ENCODE assay signal across 21 cellular contexts in the genomic region with DNA sequence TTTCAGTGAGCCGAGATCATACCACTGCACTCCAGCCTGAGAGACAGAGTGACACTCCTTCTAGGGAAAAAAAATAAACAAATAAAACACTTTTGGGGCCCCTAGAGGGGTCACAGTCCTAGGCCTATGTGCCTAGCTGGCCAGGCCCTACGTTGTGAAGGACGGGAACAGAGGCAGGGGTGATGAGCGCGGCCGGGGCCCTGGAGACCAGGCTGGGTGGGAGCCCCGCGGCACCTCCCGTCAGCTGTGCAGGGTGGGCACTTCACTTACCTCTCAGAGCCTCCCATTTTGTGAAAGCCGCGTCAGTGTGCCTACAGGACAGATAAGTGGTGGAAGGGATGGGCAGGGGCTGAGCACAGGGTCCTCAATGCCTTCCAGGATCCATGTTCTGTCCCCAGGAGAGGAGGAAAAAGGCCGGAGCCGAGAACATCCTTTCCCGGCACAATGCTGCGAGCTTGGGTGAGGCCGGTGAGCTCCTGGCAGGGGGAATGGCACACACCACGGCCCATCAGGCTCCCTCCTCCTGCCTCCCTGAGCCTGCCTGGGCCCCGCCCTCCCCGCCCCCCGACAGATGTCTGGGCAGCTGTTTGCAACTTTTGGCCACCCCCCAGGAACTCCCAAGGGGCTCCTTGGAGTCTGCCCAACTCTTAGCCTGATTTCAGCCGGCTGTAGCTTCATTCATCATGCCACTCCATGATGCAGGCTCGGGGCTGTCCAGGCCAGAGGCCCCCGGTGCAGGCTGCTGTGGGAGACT.
DNase-seq lines count a peak whose midpoint lies in the region; ATAC-seq and TF ChIP-seq lines count a peak whose summit lies in the region.
"Had no signal": no experiment of that assay in that cellular context is flagged by ENCODE, and none has a peak within 500 bp of the region (broad histone marks: within the 10 kb centered on the region; RNA-seq: fewer than 3 reads in every experiment).

No MANE protein-coding gene starts in this region.

- no peak overlapping the region for H3K27ac ChIP-seq in colonic mucosa
- H3K27ac ChIP-seq: C4-2B, esophagus squamous epithelium, GM23248, lower lobe of right lung, parathyroid adenoma, spleen, transverse colon had no signal

- H3K9me3 ChIP-seq in colonic mucosa: no peaks in the 10 kb centered on the region
- H3K9me3 ChIP-seq: lower lobe of right lung, transverse colon had no signal

- no peaks in the 10 kb centered on the region for H3K27me3 ChIP-seq in H7 (ENCODE audit: control insufficient read depth, insufficient read depth, low read length)
- no peaks in the 10 kb centered on the region for H3K27me3 ChIP-seq in colonic mucosa

- intact Hi-C loops in colonic mucosa (cut with DNase I): loop anchor here (10.0 kb wide), 1 partner anchor 626 kb away; no protein-coding TSS in a partner anchor

- H3K27me3 Mint-ChIP-seq in glutamatergic neuron (ENCODE audit: unreplicated experiment): peaks cover 2% of the 10 kb centered on the region
- peaks cover 3% of the 10 kb centered on the region for H3K27me3 Mint-ChIP-seq in activated naive CD8-positive, alpha-beta T cell treated with anti-CD3 and anti-CD28 coated beads, Interleukin-2, amount 50 U/mL, for 24 hours

- TF ChIP-seq CTCF in glutamatergic neuron (IDR thresholded peaks at IDR 0.05; ENCODE audit: partially characterized antibody, unreplicated experiment): no peak
- no peak for TF ChIP-seq CTCF in colonic mucosa (IDR thresholded peaks at IDR 0.05)

- H3K4me1 Mint-ChIP-seq in glutamatergic neuron (ENCODE audit: low read depth, unreplicated experiment): peaks cover 10% of the 10 kb centered on the region
- no peaks in the 10 kb centered on the region for H3K4me1 Mint-ChIP-seq in activated naive CD8-positive, alpha-beta T cell treated with anti-CD3 and anti-CD28 coated beads, Interleukin-2, amount 50 U/mL, for 24 hours
- H3K4me1 Mint-ChIP-seq: stimulated activated effector memory CD8-positive, alpha-beta T cell treated with anti-CD3 and anti-CD28 coated beads, Interleukin-12 subunit alpha, Interleukin-12 subunit beta, amount 100 ng/mL, for 72 hours had no signal

- H3K9me3 Mint-ChIP-seq in glutamatergic neuron (ENCODE audit: unreplicated experiment): peaks cover 4% of the 10 kb centered on the region
- H3K9me3 Mint-ChIP-seq in activated naive CD8-positive, alpha-beta T cell treated with anti-CD3 and anti-CD28 coated beads, Interleukin-2, amount 50 U/mL, for 24 hours: no peaks in the 10 kb centered on the region
- H3K9me3 Mint-ChIP-seq: stimulated activated effector memory CD8-positive, alpha-beta T cell treated with anti-CD3 and anti-CD28 coated beads, Interleukin-12 subunit alpha, Interleukin-12 subunit beta, amount 100 ng/mL, for 72 hours had no signal

- H3K36me3 ChIP-seq in H7 (replicated peaks; ENCODE audit: control insufficient read depth, insufficient read depth, low read length) (no peaks in the 10 kb centered on the region), colonic mucosa (no peaks in the 10 kb centered on the region)
- H3K36me3 ChIP-seq: esophagus squamous epithelium, lower lobe of right lung, spleen, transverse colon had no signal

- H3K9ac ChIP-seq in colonic mucosa (ENCODE audit: low read depth in 2 of 2, low read length in 2 of 2): no peak overlapping the region
- H3K9ac ChIP-seq: GM23248, parathyroid adenoma had no signal

- no peaks in the 10 kb centered on the region for H3K36me3 Mint-ChIP-seq in glutamatergic neuron (ENCODE audit: unreplicated experiment)
- H3K36me3 Mint-ChIP-seq in activated naive CD8-positive, alpha-beta T cell treated with anti-CD3 and anti-CD28 coated beads, Interleukin-2, amount 50 U/mL, for 24 hours (ENCODE audit: low read depth): no peaks in the 10 kb centered on the region
- H3K36me3 Mint-ChIP-seq: brain; stimulated activated effector memory CD8-positive, alpha-beta T cell treated with anti-CD3 and anti-CD28 coated beads, Interleukin-12 subunit alpha, Interleukin-12 subunit beta, amount 100 ng/mL, for 72 hours had no signal

- no peak overlapping the region for H3K27ac Mint-ChIP-seq in glutamatergic neuron (ENCODE audit: unreplicated experiment)
- H3K27ac Mint-ChIP-seq in activated naive CD8-positive, alpha-beta T cell treated with anti-CD3 and anti-CD28 coated beads, Interleukin-2, amount 50 U/mL, for 24 hours: no peak overlapping the region
- H3K27ac Mint-ChIP-seq: activated naive CD4-positive, alpha-beta T cell treated with anti-CD3 and anti-CD28 coated beads for 36 hours; stimulated activated effector memory CD8-positive, alpha-beta T cell treated with anti-CD3 and anti-CD28 coated beads, Interleukin-12 subunit alpha, Interleukin-12 subunit beta, amount 100 ng/mL, for 72 hours had no signal

- ATAC-seq in HG03354 (IDR thresholded peaks at IDR 0.05; ENCODE audit: poor library complexity, severe bottlenecking, unreplicated experiment): no peak
- no peak for ATAC-seq in activated naive CD8-positive, alpha-beta T cell treated with anti-CD3 and anti-CD28 coated beads, Interleukin-2, amount 50 U/mL, for 24 hours
- ATAC-seq: stimulated activated effector memory CD8-positive, alpha-beta T cell treated with anti-CD3 and anti-CD28 coated beads, Interleukin-12 subunit alpha, Interleukin-12 subunit beta, amount 100 ng/mL, for 72 hours had no signal

- H3K4me1 ChIP-seq in colonic mucosa: no peaks in the 10 kb centered on the region
- H3K4me1 ChIP-seq: lower lobe of right lung, transverse colon had no signal

- DNase-seq in H7: peak; percentile 44
- DNase-seq in NCI-H524 treated with DMSO at 0.1 percent for 48 hours (lab: John Stamatoyannopoulos, UW): peak; percentile 72
- DNase-seq in glutamatergic neuron: peak; percentile 49
- DNase-seq in skeletal muscle cell (ENCODE audit: low read depth): peak; percentile 65
- DNase-seq in colonic mucosa: no peak
- DNase-seq in activated naive CD8-positive, alpha-beta T cell treated with anti-CD3 and anti-CD28 coated beads, Interleukin-2, amount 50 U/mL, for 24 hours: no peak
- DNase-seq: activated CD4-positive, alpha-beta T cell treated with anti-CD3 and anti-CD28 coated beads for 4 hours; activated naive CD4-positive, alpha-beta T cell treated with anti-CD3 and anti-CD28 coated beads for 36 hours; esophagus squamous epithelium; GM23248; KBM-7; NCI-H1048; NCI-H345; transverse colon had no signal

- H3K4me3 Mint-ChIP-seq in glutamatergic neuron (ENCODE audit: unreplicated experiment): no peak overlapping the region
- no peak overlapping the region for H3K4me3 Mint-ChIP-seq in activated naive CD8-positive, alpha-beta T cell treated with anti-CD3 and anti-CD28 coated beads, Interleukin-2, amount 50 U/mL, for 24 hours
- H3K4me3 Mint-ChIP-seq: activated naive CD4-positive, alpha-beta T cell treated with anti-CD3 and anti-CD28 coated beads for 36 hours; brain; stimulated activated effector memory CD8-positive, alpha-beta T cell treated with anti-CD3 and anti-CD28 coated beads, Interleukin-12 subunit alpha, Interleukin-12 subunit beta, amount 100 ng/mL, for 72 hours had no signal

- H3K4me3 ChIP-seq in H7 (ENCODE audit: insufficient read depth, low read depth, low read length) (no peak overlapping the region), skeletal muscle cell (ENCODE audit: low read depth, low read length) (no peak overlapping the region), colonic mucosa (no peak overlapping the region)
- H3K4me3 ChIP-seq: esophagus squamous epithelium, GM23248, lower lobe of right lung, spleen, transverse colon had no signal

Comparison
In these comparisons a context has a peak if more than half of its experiments do, and no peak if none do; other contexts are left out.
1. DNase-seq: peak in H7 (single experiment), NCI-H524 treated with DMSO at 0.1 percent for 48 hours (single experiment), glutamatergic neuron (single experiment) and skeletal muscle cell (single experiment); none in colonic mucosa (single experiment) and activated naive CD8-positive, alpha-beta T cell treated with anti-CD3 and anti-CD28 coated beads, Interleukin-2, amount 50 U/mL, for 24 hours (single experiment).